In genomic region chr3:47910777-47911440, GRCh38 we compare ENCODE assay signal across 10 cellular contexts.
DNase-seq lines count a peak whose midpoint lies in the region; ATAC-seq and TF ChIP-seq lines count a peak whose summit lies in the region.
"Had no signal": no experiment of that assay in that cellular context is flagged by ENCODE, and none has a peak within 500 bp of the region (broad histone marks: within the 10 kb centered on the region; RNA-seq: fewer than 3 reads in every experiment).

No MANE protein-coding gene starts in this region.

- CTCF ChIA-PET in WTC11 (lab: Charles Lee), result interaction anchor here (1.9 to 2.9 kb wide), 2 partner anchors 240 to 247 kb away, joined by 5 to 9 read pairs; no protein-coding TSS in a partner anchor

- H3K36me3 Mint-ChIP-seq in WTC11, result peaks cover 29% of the 10 kb centered on the region

- no peaks in the 10 kb centered on the region for H3K9me3 Mint-ChIP-seq in WTC11
- H3K9me3 Mint-ChIP-seq: CD8-positive, alpha-beta T cell had no signal

- peak in 1 of 2 donors; percentile 42 for DNase-seq in cardiac muscle cell (ENCODE audit: low read depth in 1 of 2, low spot score in 1 of 2)
- no peak for DNase-seq in cardiac septum (ENCODE audit: low spot score)
- DNase-seq in WTC11 (ENCODE audit: low spot score), result no peak
- DNase-seq in glomerular endothelial cell (ENCODE audit: extremely low read depth, low read depth, low spot score), result peak; percentile 54
- DNase-seq in superior temporal gyrus (ENCODE audit: extremely low spot score), result peak; percentile 42
- DNase-seq in NCI-H2227 treated with DMSO at 0.1 percent for 48 hours (lab: John Stamatoyannopoulos, UW), result no peak
- DNase-seq in NCI-H187 (lab: John Stamatoyannopoulos, UW), result no peak
- DNase-seq in activated CD4-positive, alpha-beta T cell treated with anti-CD3 and anti-CD28 coated beads for 1 hour, result no peak
- DNase-seq: CD8-positive, alpha-beta T cell had no signal

- TF ChIP-seq CTCF in cardiac muscle cell (IDR thresholded peaks at IDR 0.05; ENCODE audit: low read depth, low read length), result no peak
- no peak for TF ChIP-seq CTCF in WTC11 (IDR thresholded peaks at IDR 0.05)

- H3K36me3 ChIP-seq in cardiac muscle cell, result peaks cover 22% of the 10 kb centered on the region

- ATAC-seq in WTC11, result no peak
- ATAC-seq: CD8-positive, alpha-beta T cell had no signal

- intact Hi-C loops in cardiac septum (cut with DNase I), result no loop called here

- no peaks in the 10 kb centered on the region for H3K4me1 ChIP-seq in cardiac muscle cell (ENCODE audit: low read depth)

- POLR2A ChIA-PET in WTC11 (lab: Charles Lee), result no interaction called here

- H3K4me1 Mint-ChIP-seq in WTC11, result peaks cover 8% of the 10 kb centered on the region; the same call in 1 of the 2 replicates

- no peak overlapping the region for H3K4me3 ChIP-seq in cardiac muscle cell
- H3K4me3 ChIP-seq: SK-N-MC had no signal

- peak overlapping the region; percentile 1 for H3K27ac ChIP-seq in cardiac muscle cell
- H3K27ac ChIP-seq: SK-N-MC had no signal

- H3K4me3 Mint-ChIP-seq in WTC11, result no peak overlapping the region
- H3K4me3 Mint-ChIP-seq: CD8-positive, alpha-beta T cell had no signal

- no peaks in the 10 kb centered on the region for H3K27me3 Mint-ChIP-seq in WTC11 (ENCODE audit: low read depth)

- H3K27ac Mint-ChIP-seq in WTC11, result 0 out of 2 replicates have a peak overlapping the region, but pooled peaks have one; percentile 25
- H3K27ac Mint-ChIP-seq: CD8-positive, alpha-beta T cell had no signal

- H3K27me3 ChIP-seq in cardiac muscle cell, result no peaks in the 10 kb centered on the region

- no peaks in the 10 kb centered on the region for H3K9me3 ChIP-seq in cardiac muscle cell (ENCODE audit: low read depth)

TF ChIP-seq in WTC11, 78 proteins besides CTCF, POLR2A, EP300 and RAD21:
- no peak for TF ChIP-seq ZNF671 (CRISPR knock-in tag; IDR thresholded peaks at IDR 0.05)
- no peak for TF ChIP-seq TEAD4 (CRISPR knock-in tag; IDR thresholded peaks at IDR 0.05)
- TF ChIP-seq NFYB (CRISPR knock-in tag; conservative IDR thresholded peaks at IDR 0.05; ENCODE audit: low read depth), result no peak
- TF ChIP-seq GRHL2 (CRISPR knock-in tag; IDR thresholded peaks at IDR 0.05; ENCODE audit: insufficient replicate concordance, severe bottlenecking), result no peak
- TF ChIP-seq, protein P1, sequence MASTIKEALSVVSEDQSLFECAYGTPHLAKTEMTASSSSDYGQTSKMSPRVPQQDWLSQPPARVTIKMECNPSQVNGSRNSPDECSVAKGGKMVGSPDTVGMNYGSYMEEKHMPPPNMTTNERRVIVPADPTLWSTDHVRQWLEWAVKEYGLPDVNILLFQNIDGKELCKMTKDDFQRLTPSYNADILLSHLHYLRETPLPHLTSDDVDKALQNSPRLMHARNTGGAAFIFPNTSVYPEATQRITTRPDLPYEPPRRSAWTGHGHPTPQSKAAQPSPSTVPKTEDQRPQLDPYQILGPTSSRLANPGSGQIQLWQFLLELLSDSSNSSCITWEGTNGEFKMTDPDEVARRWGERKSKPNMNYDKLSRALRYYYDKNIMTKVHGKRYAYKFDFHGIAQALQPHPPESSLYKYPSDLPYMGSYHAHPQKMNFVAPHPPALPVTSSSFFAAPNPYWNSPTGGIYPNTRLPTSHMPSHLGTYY (CRISPR knock-in tag; IDR thresholded peaks at IDR 0.05), result no peak
- no peak for TF ChIP-seq TP53 (CRISPR knock-in tag; IDR thresholded peaks at IDR 0.05)
- TF ChIP-seq IRF2 (CRISPR knock-in tag; IDR thresholded peaks at IDR 0.05; ENCODE audit: borderline replicate concordance, low read depth), result no peak

Comparison
In these comparisons a context has a peak if more than half of its experiments do, and no peak if none do; other contexts are left out.
1. DNase-seq: peak in glomerular endothelial cell (single experiment) and superior temporal gyrus (single experiment); none in cardiac septum (single experiment), WTC11 (single experiment), NCI-H2227 treated with DMSO at 0.1 percent for 48 hours (single experiment), NCI-H187 (0 of 2) and activated CD4-positive, alpha-beta T cell treated with anti-CD3 and anti-CD28 coated beads for 1 hour (single experiment).